2 cellular contexts compared by ENCODE assay signal in the genomic region with DNA sequence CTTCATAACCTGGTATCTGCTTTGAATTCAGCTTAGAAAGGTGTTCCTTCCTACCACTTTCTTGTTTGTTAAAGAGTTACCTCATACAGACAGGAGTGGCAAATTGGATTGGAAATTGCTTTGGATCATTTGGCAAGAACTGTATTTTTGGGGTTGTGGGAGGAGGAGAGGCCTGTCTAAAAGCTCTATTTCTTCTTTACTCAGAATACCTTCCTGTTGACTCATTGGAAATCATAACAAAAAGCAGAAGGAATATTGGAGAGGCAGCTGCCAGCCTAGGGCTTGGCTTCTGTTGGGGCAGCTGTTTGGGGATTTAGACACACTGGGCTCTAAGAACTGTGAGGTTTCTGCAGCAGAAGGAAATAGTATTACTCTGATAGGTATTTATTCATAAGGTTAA.
A peak's percentile ranks its signal among the peaks of the same experiment; 100 is the strongest.
TF ChIP-seq lines count a peak whose summit lies in the region.

No MANE protein-coding gene starts in this region.

TF ChIP-seq in A549, 52 proteins besides CTCF, POLR2A, EP300 and RAD21 (continued from another document):
- TF ChIP-seq FOSL2 (IDR thresholded peaks at IDR 0.05) = peak; percentile 48; the same call in 1 of the 2 replicates
- TF ChIP-seq FOSL2 (CRISPR knock-in tag; IDR thresholded peaks at IDR 0.05) = peak; percentile 77
- TF ChIP-seq, protein P1, sequence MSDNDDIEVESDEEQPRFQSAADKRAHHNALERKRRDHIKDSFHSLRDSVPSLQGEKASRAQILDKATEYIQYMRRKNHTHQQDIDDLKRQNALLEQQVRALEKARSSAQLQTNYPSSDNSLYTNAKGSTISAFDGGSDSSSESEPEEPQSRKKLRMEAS (IDR thresholded peaks at IDR 0.05) = 0 out of 2 replicates have a peak, but pooled peaks have one; percentile 23
- TF ChIP-seq JUNB (IDR thresholded peaks at IDR 0.05) = peak; percentile 44; the same call in 1 of the 2 replicates
- TF ChIP-seq TP53 (CRISPR knock-in tag; IDR thresholded peaks at IDR 0.05) = no peak
- TF ChIP-seq, protein P2, sequence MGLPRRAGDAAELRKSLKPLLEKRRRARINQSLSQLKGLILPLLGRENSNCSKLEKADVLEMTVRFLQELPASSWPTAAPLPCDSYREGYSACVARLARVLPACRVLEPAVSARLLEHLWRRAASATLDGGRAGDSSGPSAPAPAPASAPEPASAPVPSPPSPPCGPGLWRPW (IDR thresholded peaks at IDR 0.05) = no peak

TF ChIP-seq in HCT116, 20 proteins besides CTCF, POLR2A, EP300 and RAD21 (continued from another document):
- TF ChIP-seq FOSL1 (IDR thresholded peaks at IDR 0.05; ENCODE audit: low read depth) = peak; percentile 84
- peak; percentile 31; the same call in 1 of the 2 replicates for TF ChIP-seq POLR2AphosphoS5 (IDR thresholded peaks at IDR 0.05; ENCODE audit: low read depth, low read length)
- TF ChIP-seq EGR1 (IDR thresholded peaks at IDR 0.05; ENCODE audit: low read depth) = peak; percentile 39; the same call in 1 of the 2 replicates
- TF ChIP-seq ZFX (IDR thresholded peaks at IDR 0.05) = no peak
- TF ChIP-seq, protein P3, sequence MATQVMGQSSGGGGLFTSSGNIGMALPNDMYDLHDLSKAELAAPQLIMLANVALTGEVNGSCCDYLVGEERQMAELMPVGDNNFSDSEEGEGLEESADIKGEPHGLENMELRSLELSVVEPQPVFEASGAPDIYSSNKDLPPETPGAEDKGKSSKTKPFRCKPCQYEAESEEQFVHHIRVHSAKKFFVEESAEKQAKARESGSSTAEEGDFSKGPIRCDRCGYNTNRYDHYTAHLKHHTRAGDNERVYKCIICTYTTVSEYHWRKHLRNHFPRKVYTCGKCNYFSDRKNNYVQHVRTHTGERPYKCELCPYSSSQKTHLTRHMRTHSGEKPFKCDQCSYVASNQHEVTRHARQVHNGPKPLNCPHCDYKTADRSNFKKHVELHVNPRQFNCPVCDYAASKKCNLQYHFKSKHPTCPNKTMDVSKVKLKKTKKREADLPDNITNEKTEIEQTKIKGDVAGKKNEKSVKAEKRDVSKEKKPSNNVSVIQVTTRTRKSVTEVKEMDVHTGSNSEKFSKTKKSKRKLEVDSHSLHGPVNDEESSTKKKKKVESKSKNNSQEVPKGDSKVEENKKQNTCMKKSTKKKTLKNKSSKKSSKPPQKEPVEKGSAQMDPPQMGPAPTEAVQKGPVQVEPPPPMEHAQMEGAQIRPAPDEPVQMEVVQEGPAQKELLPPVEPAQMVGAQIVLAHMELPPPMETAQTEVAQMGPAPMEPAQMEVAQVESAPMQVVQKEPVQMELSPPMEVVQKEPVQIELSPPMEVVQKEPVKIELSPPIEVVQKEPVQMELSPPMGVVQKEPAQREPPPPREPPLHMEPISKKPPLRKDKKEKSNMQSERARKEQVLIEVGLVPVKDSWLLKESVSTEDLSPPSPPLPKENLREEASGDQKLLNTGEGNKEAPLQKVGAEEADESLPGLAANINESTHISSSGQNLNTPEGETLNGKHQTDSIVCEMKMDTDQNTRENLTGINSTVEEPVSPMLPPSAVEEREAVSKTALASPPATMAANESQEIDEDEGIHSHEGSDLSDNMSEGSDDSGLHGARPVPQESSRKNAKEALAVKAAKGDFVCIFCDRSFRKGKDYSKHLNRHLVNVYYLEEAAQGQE (IDR thresholded peaks at IDR 0.05; ENCODE audit: low read depth) = no peak
- TF ChIP-seq EZH2phosphoT487 (IDR thresholded peaks at IDR 0.05; ENCODE audit: borderline replicate concordance) = no peak
- TF ChIP-seq SRF (IDR thresholded peaks at IDR 0.05; ENCODE audit: low read depth) = no peak
- no peak for TF ChIP-seq ZNF274 (IDR thresholded peaks at IDR 0.05; ENCODE audit: low read depth, low read length)
- TF ChIP-seq JUND (IDR thresholded peaks at IDR 0.05) = peak; percentile 86
- TF ChIP-seq YY1 (IDR thresholded peaks at IDR 0.05; ENCODE audit: extremely low read depth, insufficient replicate concordance, low read depth, low read length) = peak; percentile 35
- TF ChIP-seq SP1 (IDR thresholded peaks at IDR 0.05; ENCODE audit: low read depth) = peak; percentile 75
- TF ChIP-seq, protein P4, sequence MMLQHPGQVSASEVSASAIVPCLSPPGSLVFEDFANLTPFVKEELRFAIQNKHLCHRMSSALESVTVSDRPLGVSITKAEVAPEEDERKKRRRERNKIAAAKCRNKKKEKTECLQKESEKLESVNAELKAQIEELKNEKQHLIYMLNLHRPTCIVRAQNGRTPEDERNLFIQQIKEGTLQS (IDR thresholded peaks at IDR 0.05) = 0 out of 2 replicates have a peak, but pooled peaks have one; percentile 23
- no peak for TF ChIP-seq TCF7L2 (IDR thresholded peaks at IDR 0.05; ENCODE audit: borderline replicate concordance, extremely low read depth, insufficient read depth, insufficient read length)
- TF ChIP-seq SIN3A (IDR thresholded peaks at IDR 0.05; ENCODE audit: low read depth) = no peak
- TF ChIP-seq ELF1 (IDR thresholded peaks at IDR 0.05; ENCODE audit: borderline replicate concordance, low read depth) = no peak
- peak; percentile 84; the same call in 1 of the 2 replicates for TF ChIP-seq CBX3 (IDR thresholded peaks at IDR 0.05; ENCODE audit: low read depth)
